ENCODE assay signal across 7 cellular contexts in genomic region chr20:18532626-18533025, GRCh38.
"Had no signal": no experiment of that assay in that cellular context is flagged by ENCODE, and none has a peak within 500 bp of the region (broad histone marks: within the 10 kb centered on the region; RNA-seq: fewer than 3 reads in every experiment).

No MANE protein-coding gene starts in this region.

- DNase-seq: GDM1, GF-D8 had no signal

- FAIRE-seq: GM12878, GM12891, GM12892, GM18507, GM19239 had no signal

- ATAC-seq: GM12878 had no signal

- H3K4me3 ChIP-seq: GM12878 had no signal
